Comparison of ENCODE assay signal across 21 cellular contexts in the genomic region with DNA sequence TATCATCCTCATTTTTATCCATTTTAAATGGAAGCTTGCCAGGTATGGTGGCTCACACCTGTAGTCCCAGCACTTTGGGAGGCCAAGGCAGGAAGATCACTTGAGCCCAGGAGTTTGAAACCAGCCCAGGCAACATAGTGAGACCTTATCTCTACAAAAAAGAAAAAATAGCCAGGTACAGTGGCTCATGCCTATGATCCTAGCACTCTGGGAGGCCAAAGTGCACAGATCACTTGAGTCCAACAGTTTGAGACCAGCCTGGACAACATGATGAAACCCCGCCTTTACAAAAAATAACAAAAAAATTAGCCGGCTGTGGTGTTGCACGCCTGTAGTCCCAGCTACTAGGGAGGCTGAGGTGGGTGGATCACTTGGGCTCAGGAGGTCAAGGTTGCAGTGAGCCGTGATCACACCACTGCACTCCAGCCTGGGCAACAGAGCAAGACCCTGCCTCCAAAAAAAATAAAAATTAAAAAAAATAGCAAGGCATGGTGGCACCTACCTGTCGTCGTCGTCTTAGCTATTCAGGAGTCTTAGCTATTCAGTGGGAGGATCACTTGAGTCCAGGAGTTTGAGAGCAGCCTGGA.
DNase-seq lines count a peak whose midpoint lies in the region; ATAC-seq and TF ChIP-seq lines count a peak whose summit lies in the region.
"Had no signal": no experiment of that assay in that cellular context is flagged by ENCODE, and none has a peak within 500 bp of the region (broad histone marks: within the 10 kb centered on the region; RNA-seq: fewer than 3 reads in every experiment).

No MANE protein-coding gene starts in this region.

- intact Hi-C loops in tibial artery (cut with DNase I; ENCODE audit: low total_unique reads), result no loop called here
- intact Hi-C loops in CD14-positive monocyte (cut with micrococcal nuclease), result no loop called here

- no peak overlapping the region for H3K4me3 ChIP-seq in gastroesophageal sphincter
- H3K4me3 ChIP-seq in tibial artery, result no peak overlapping the region
- H3K4me3 ChIP-seq: SJCRH30, skin epidermis had no signal

- H3K9me3 Mint-ChIP-seq in osteocyte (ENCODE audit: unreplicated experiment) (no peaks in the 10 kb centered on the region), CD14-positive monocyte (no peaks in the 10 kb centered on the region)
- H3K9me3 Mint-ChIP-seq: activated CD4-positive, alpha-beta T cell treated with anti-CD3 and anti-CD28 coated beads, Interleukin-2, amount 10 ng/mL, durations not matched to agents 24 days and 14 days; activated T-cell treated with anti-CD3 and anti-CD28 coated beads, Interleukin-2, amount 50 U/mL, for 4 hours; memory B cell had no signal

- no peak for ATAC-seq in gastroesophageal sphincter
- ATAC-seq: activated T-cell treated with anti-CD3 and anti-CD28 coated beads, Interleukin-2, amount 50 U/mL, for 4 hours had no signal

- H3K4me1 Mint-ChIP-seq in osteocyte (ENCODE audit: unreplicated experiment), result peaks cover 14% of the 10 kb centered on the region
- peaks cover 9% of the 10 kb centered on the region for H3K4me1 Mint-ChIP-seq in CD14-positive monocyte
- H3K4me1 Mint-ChIP-seq: memory B cell had no signal

- H3K4me3 Mint-ChIP-seq in osteocyte (ENCODE audit: unreplicated experiment), result no peak overlapping the region
- no peak overlapping the region for H3K4me3 Mint-ChIP-seq in CD14-positive monocyte
- H3K4me3 Mint-ChIP-seq: activated CD4-positive, alpha-beta T cell treated with anti-CD3 and anti-CD28 coated beads, Interleukin-2, amount 10 ng/mL, durations not matched to agents 24 days and 14 days; activated T-cell treated with anti-CD3 and anti-CD28 coated beads, Interleukin-2, amount 50 U/mL, for 4 hours; memory B cell had no signal

- H3K27me3 Mint-ChIP-seq in osteocyte (ENCODE audit: unreplicated experiment) (no peaks in the 10 kb centered on the region), CD14-positive monocyte (ENCODE audit: low read depth in 3 of 3) (peaks cover 0 to 2% (median 0%) of the 10 kb centered on the region in 3 donors)
- H3K27me3 Mint-ChIP-seq: activated CD4-positive, alpha-beta T cell treated with anti-CD3 and anti-CD28 coated beads, Interleukin-2, amount 10 ng/mL, durations not matched to agents 24 days and 14 days; memory B cell had no signal

- peaks cover 5% of the 10 kb centered on the region for H3K36me3 Mint-ChIP-seq in osteocyte (ENCODE audit: unreplicated experiment)
- H3K36me3 Mint-ChIP-seq in CD14-positive monocyte, result peaks cover 33 to 39% of the 10 kb centered on the region in 2 donors

- 40% methylated on average over 2 of the region's 7 CpGs; no CpG with 5 or more reads in 1 of the 2 donors for WGBS in gastroesophageal sphincter (ENCODE audit: low coverage in 1 of 2), 2 donors

- H3K9me3 ChIP-seq in gastroesophageal sphincter (no peaks in the 10 kb centered on the region), tibial artery (no peaks in the 10 kb centered on the region)
- H3K9me3 ChIP-seq: SJCRH30 had no signal

- peaks cover 34 to 99% (median 54%) of the 10 kb centered on the region in 3 donors for H3K4me1 ChIP-seq in gastroesophageal sphincter
- peaks cover 0 to 81% (median 45%) of the 10 kb centered on the region in 4 donors for H3K4me1 ChIP-seq in tibial artery

- H3K27ac ChIP-seq in caudate nucleus (ENCODE audit: low read depth, low read length) (peak overlapping the region; percentile 22), gastroesophageal sphincter (peak overlapping the region; percentile 85 to 98 (median 94)), tibial artery (peak overlapping the region; percentile 37 to 44)
- H3K27ac ChIP-seq: brain microvascular endothelial cell, C4-2B, SJCRH30 had no signal

- no peaks in the 10 kb centered on the region for H3K27me3 ChIP-seq in gastroesophageal sphincter
- no peaks in the 10 kb centered on the region for H3K27me3 ChIP-seq in tibial artery
- H3K27me3 ChIP-seq: brain microvascular endothelial cell, SJCRH30 had no signal

- peak overlapping the region; percentile 50 for H3K27ac Mint-ChIP-seq in osteocyte (ENCODE audit: unreplicated experiment)
- H3K27ac Mint-ChIP-seq in CD14-positive monocyte, result peak overlapping the region in 3 of 7 donors; percentile 6 to 77 (median 32)
- H3K27ac Mint-ChIP-seq: activated CD4-positive, alpha-beta T cell treated with anti-CD3 and anti-CD28 coated beads, Interleukin-2, amount 10 ng/mL, durations not matched to agents 24 days and 14 days; memory B cell had no signal

- no peak for TF ChIP-seq POLR2A in gastroesophageal sphincter (IDR thresholded peaks at IDR 0.05)

- H3K36me3 ChIP-seq in gastroesophageal sphincter (peaks cover 0 to 43% of the 10 kb centered on the region in 2 donors), tibial artery (peaks cover 7 to 28% (median 21%) of the 10 kb centered on the region in 3 donors)
- H3K36me3 ChIP-seq: brain microvascular endothelial cell had no signal

- TF ChIP-seq EP300 in gastroesophageal sphincter (IDR thresholded peaks at IDR 0.05), result no peak

- TF ChIP-seq CTCF in gastroesophageal sphincter (IDR thresholded peaks at IDR 0.05), result no peak
- TF ChIP-seq CTCF in osteocyte (IDR thresholded peaks at IDR 0.05), result no peak
- no peak for TF ChIP-seq CTCF in tibial artery (IDR thresholded peaks at IDR 0.05)
- TF ChIP-seq CTCF in CD14-positive monocyte (IDR thresholded peaks at IDR 0.05), result no peak

- DNase-seq in caudate nucleus (lab: John Stamatoyannopoulos, UW), result no peak
- DNase-seq in osteocyte (ENCODE audit: extremely low spot score, unreplicated experiment), result no peak
- DNase-seq in tibial artery, result peak in 1 of 2 donors; percentile 19
- DNase-seq in kidney tubule cell (ENCODE audit: low spot score), result no peak
- DNase-seq in NCI-H1105 treated with DMSO at 0.1 percent for 48 hours (lab: John Stamatoyannopoulos, UW), result no peak
- DNase-seq in CD14-positive monocyte (ENCODE audit: low spot score), result no peak
- DNase-seq in glomerular visceral epithelial cell (ENCODE audit: extremely low spot score), result no peak
- DNase-seq: activated CD4-positive, alpha-beta T cell treated with anti-CD3 and anti-CD28 coated beads, Interleukin-2, amount 10 ng/mL, durations not matched to agents 24 days and 14 days; activated naive CD4-positive, alpha-beta T cell treated with Interleukin-2 at 50 U/mL for 16 hours; activated T-cell treated with anti-CD3 and anti-CD28 coated beads, Interleukin-2, amount 50 U/mL, for 4 hours; brain microvascular endothelial cell; cortex of kidney; DND-41; islet precursor cell; NCI-H187 treated with DMSO at 0.1 percent for 48 hours; NK-92 treated with Interleukin-12 subunit alpha and Interleukin-12 subunit beta, amount 100 ng/mL, for 24 hours had no signal

Comparison
In these comparisons a context has a peak if more than half of its experiments do, and no peak if none do; other contexts are left out.
1. H3K27ac ChIP-seq: peak in every context shown above with its lines; median percentile 94 in gastroesophageal sphincter; 40 in tibial artery; 22 in caudate nucleus.